8 cellular contexts compared by ENCODE assay signal in genomic region chr6:37653933-37654565, GRCh38. TPM values are rescaled to one million over a fixed set of nuclear protein-coding genes. Genes with fewer than 3 reads are reported as not detected.
DNase-seq lines count a peak whose midpoint lies in the region; ATAC-seq and TF ChIP-seq lines count a peak whose summit lies in the region.

No MANE protein-coding gene starts in this region.

- no peak overlapping the region for H3K27ac Mint-ChIP-seq in activated T-helper 1 cell treated with anti-CD3 and anti-CD28 coated beads, Interleukin-12 subunit alpha, Interleukin-12 subunit beta, Interleukin-2, Interleukin-4 antibody, amounts not matched to agents 30 ng/mL and 10 ng/mL and 1 ng/mL, durations not matched to agents 14 hours and 24 hours and 36 hours

- H3K4me3 Mint-ChIP-seq in activated T-helper 1 cell treated with anti-CD3 and anti-CD28 coated beads, Interleukin-12 subunit alpha, Interleukin-12 subunit beta, Interleukin-2, Interleukin-4 antibody, amounts not matched to agents 30 ng/mL and 10 ng/mL and 1 ng/mL, durations not matched to agents 14 hours and 24 hours and 36 hours: no peak overlapping the region

- peaks cover 0 to 11% (median 6%) of the 10 kb centered on the region in 12 donors for H3K9me3 ChIP-seq in heart left ventricle

- peaks cover 11% of the 10 kb centered on the region for H3K4me1 Mint-ChIP-seq in activated T-helper 1 cell treated with anti-CD3 and anti-CD28 coated beads, Interleukin-12 subunit alpha, Interleukin-12 subunit beta, Interleukin-2, Interleukin-4 antibody, amounts not matched to agents 30 ng/mL and 10 ng/mL and 1 ng/mL, durations not matched to agents 14 hours and 24 hours and 36 hours (ENCODE audit: low read depth)

- 84 to 90% (median 85%) methylated on average over 8 of the region's 8 CpGs for WGBS in heart left ventricle, 4 donors

- peaks cover 9% of the 10 kb centered on the region for H3K36me3 Mint-ChIP-seq in activated T-helper 1 cell treated with anti-CD3 and anti-CD28 coated beads, Interleukin-12 subunit alpha, Interleukin-12 subunit beta, Interleukin-2, Interleukin-4 antibody, amounts not matched to agents 30 ng/mL and 10 ng/mL and 1 ng/mL, durations not matched to agents 14 hours and 24 hours and 36 hours (ENCODE audit: low read depth)

- no peak overlapping the region for H3K4me3 ChIP-seq in heart left ventricle

- peaks cover 7% of the 10 kb centered on the region for H3K9me3 Mint-ChIP-seq in activated T-helper 1 cell treated with anti-CD3 and anti-CD28 coated beads, Interleukin-12 subunit alpha, Interleukin-12 subunit beta, Interleukin-2, Interleukin-4 antibody, amounts not matched to agents 30 ng/mL and 10 ng/mL and 1 ng/mL, durations not matched to agents 14 hours and 24 hours and 36 hours

- H3K27ac ChIP-seq in heart left ventricle: no peak overlapping the region

- intact Hi-C loops in heart left ventricle (cut with DNase I): loop anchor here in 1 of 10 donors (5.0 kb wide), 1 partner anchor 38 kb away; no protein-coding TSS in a partner anchor
- intact Hi-C loops in cardiac septum (cut with DNase I): no loop called here
- intact Hi-C loops in activated T-helper 1 cell treated with anti-CD3 and anti-CD28 coated beads, Interleukin-12 subunit alpha, Interleukin-12 subunit beta, Interleukin-2, Interleukin-4 antibody, amounts not matched to agents 30 ng/mL and 10 ng/mL and 1 ng/mL, durations not matched to agents 14 hours and 24 hours and 36 hours (cut with micrococcal nuclease): loop anchor here (1.0 kb wide), 2 partner anchors 170 to 273 kb away; no protein-coding TSS in a partner anchor

- ATAC-seq in heart left ventricle: no peak

- H3K36me3 ChIP-seq in heart left ventricle: no peaks in the 10 kb centered on the region

- no peak for DNase-seq in heart left ventricle
- no peak for DNase-seq in cardiac septum (ENCODE audit: low spot score)
- peak; percentile 11 for DNase-seq in NOMO-1 treated with dmso at 0.1 percent for 144 hours (lab: John Stamatoyannopoulos, UW; ENCODE audit: unreplicated experiment)
- peak; percentile 34 for DNase-seq in activated T-helper 1 cell treated with anti-CD3 and anti-CD28 coated beads, Interleukin-12 subunit alpha, Interleukin-12 subunit beta, Interleukin-2, Interleukin-4 antibody, amounts not matched to agents 30 ng/mL and 10 ng/mL and 1 ng/mL, durations not matched to agents 14 hours and 24 hours and 36 hours (ENCODE audit: low spot score)
- peak; percentile 69 for DNase-seq in kidney tubule cell (ENCODE audit: low spot score)
- DNase-seq in superior temporal gyrus (ENCODE audit: extremely low spot score): peak; percentile 6
- no peak for DNase-seq in retina
- DNase-seq in anterior cingulate cortex (lab: John Stamatoyannopoulos, UW): no peak

- TF ChIP-seq POLR2A in heart left ventricle (IDR thresholded peaks at IDR 0.05): no peak

- peaks cover 0 to 33% (median 3%) of the 10 kb centered on the region in 12 donors for H3K4me1 ChIP-seq in heart left ventricle

- peak in 10 of 12 donors; percentile 27 to 51 (median 46) for TF ChIP-seq CTCF in heart left ventricle (IDR thresholded peaks at IDR 0.05)

- peaks cover 0 to 9% (median 4%) of the 10 kb centered on the region in 9 donors for H3K27me3 ChIP-seq in heart left ventricle

- peaks cover 11% of the 10 kb centered on the region for H3K27me3 Mint-ChIP-seq in activated T-helper 1 cell treated with anti-CD3 and anti-CD28 coated beads, Interleukin-12 subunit alpha, Interleukin-12 subunit beta, Interleukin-2, Interleukin-4 antibody, amounts not matched to agents 30 ng/mL and 10 ng/mL and 1 ng/mL, durations not matched to agents 14 hours and 24 hours and 36 hours (ENCODE audit: insufficient read depth)

RNA-seq across cellular contexts. Expression of gene MDGA1, which starts 43.6 kb away (rescaled TPM):
- total RNA-seq in heart left ventricle (1 to 10 TPM; 1.1 to 4.9 (median 2.0) TPM), cardiac septum (6.2 TPM)
- polyA plus RNA-seq in heart left ventricle: 1 to 10 TPM in 1 of 2 donors, under 1 TPM in 1; 0.29 to 1.8 TPM
- total RNA-seq in activated T-helper 1 cell treated with anti-CD3 and anti-CD28 coated beads, Interleukin-12 subunit alpha, Interleukin-12 subunit beta, Interleukin-2, Interleukin-4 antibody, amounts not matched to agents 30 ng/mL and 10 ng/mL and 1 ng/mL, durations not matched to agents 14 hours and 24 hours and 36 hours: 5.4 and 5.7 TPM in 2 replicates

Comparison
In these comparisons a context has a peak if more than half of its experiments do, and no peak if none do; other contexts are left out.
1. DNase-seq: peak in NOMO-1 treated with dmso at 0.1 percent for 144 hours (single experiment), activated T-helper 1 cell treated with anti-CD3 and anti-CD28 coated beads, Interleukin-12 subunit alpha, Interleukin-12 subunit beta, Interleukin-2, Interleukin-4 antibody, amounts not matched to agents 30 ng/mL and 10 ng/mL and 1 ng/mL, durations not matched to agents 14 hours and 24 hours and 36 hours (single experiment), kidney tubule cell (single experiment) and superior temporal gyrus (single experiment); none in heart left ventricle (0 of 5), cardiac septum (single experiment), retina (single experiment) and anterior cingulate cortex (0 of 58).